Comparison of ENCODE assay signal across 14 cellular contexts in the genomic region with DNA sequence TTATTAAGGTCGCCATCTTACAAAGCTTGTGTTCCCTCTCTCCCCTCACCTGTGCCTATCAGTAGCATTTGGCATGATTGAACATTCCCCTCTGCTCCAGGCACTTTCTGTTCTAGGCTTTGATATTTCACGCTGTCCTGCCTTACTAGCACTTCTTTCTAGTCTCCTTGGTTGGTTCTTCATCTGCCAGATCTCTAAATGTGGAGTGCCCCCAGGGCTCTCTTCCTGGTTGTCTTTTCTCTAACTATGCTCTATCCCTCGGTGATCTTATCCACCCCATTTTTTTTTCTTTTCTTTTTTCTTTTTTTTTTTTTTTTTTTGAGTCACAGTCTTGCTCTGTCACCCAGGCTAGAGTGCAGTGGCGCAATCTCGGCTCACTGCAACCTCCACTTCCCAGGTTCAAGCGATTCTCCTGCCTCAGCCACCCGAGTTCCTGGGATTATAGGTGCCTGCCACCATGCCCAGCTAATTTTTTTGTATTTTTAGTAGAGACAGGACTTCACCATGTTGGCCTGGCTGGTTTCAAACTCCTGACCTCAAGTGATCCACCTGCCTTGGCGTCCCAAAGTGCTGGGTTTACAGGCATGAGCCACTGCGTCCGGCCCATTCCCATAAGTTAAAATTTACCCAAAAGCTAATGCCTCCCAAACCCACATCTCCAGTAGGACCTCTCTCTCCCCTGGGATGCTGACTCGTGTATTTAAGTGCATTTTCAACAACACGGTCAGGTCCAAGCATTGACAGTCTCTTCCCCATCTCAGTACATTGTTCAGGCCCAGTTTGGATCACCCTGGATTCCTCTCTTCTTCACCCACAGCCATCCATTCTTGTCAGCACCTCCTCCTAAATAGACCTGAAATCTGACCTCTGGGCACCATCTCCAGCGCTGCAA. TPM values are rescaled to one million over a fixed set of nuclear protein-coding genes. Genes with fewer than 3 reads are reported as not detected.
DNase-seq lines count a peak whose midpoint lies in the region; ATAC-seq and TF ChIP-seq lines count a peak whose summit lies in the region.
"Had no signal": no experiment of that assay in that cellular context is flagged by ENCODE, and none has a peak within 500 bp of the region (broad histone marks: within the 10 kb centered on the region; RNA-seq: fewer than 3 reads in every experiment).

No MANE protein-coding gene starts in this region.

- DNase-seq in activated CD4-positive, alpha-beta T cell treated with anti-CD3 and anti-CD28 coated beads, Interleukin-2, amount 10 ng/mL, durations not matched to agents 24 days and 14 days = no peak
- DNase-seq in activated CD4-positive, alpha-beta T cell treated with anti-CD3 and anti-CD28 coated beads, Interleukin-2, amount 50 U/mL, for 48 hours = no peak
- DNase-seq in adrenal gland (peak in 4 of 7 donors; percentile 38 to 59 (median 48)), nephron progenitor cell (no peak)
- no peak for DNase-seq in stimulated activated CD8-positive, alpha-beta memory T cell treated with anti-CD3 and anti-CD28 coated beads, Interleukin-4, amount 100 ng/mL, for 48 hours
- DNase-seq: activated CD8-positive, alpha-beta memory T cell treated with anti-CD3 and anti-CD28 coated beads, Interleukin-2, amount 50 U/mL, for 4 hours; NCI-H1436 treated with DMSO at 0.1 percent for 48 hours; NCI-H524; Peyer's patch had no signal

- H3K4me1 Mint-ChIP-seq in activated CD4-positive, alpha-beta T cell treated with anti-CD3 and anti-CD28 coated beads, Interleukin-2, amount 10 ng/mL, durations not matched to agents 24 days and 14 days = peaks cover 41% of the 10 kb centered on the region
- H3K4me1 Mint-ChIP-seq in nephron progenitor cell = peaks cover 37% of the 10 kb centered on the region

- H3K4me3 ChIP-seq in HEK293 (ENCODE audit: low read depth, low read length) (no peak overlapping the region), adrenal gland (no peak overlapping the region)
- H3K4me3 ChIP-seq: Peyer's patch, thyroid gland had no signal

- POLR2A ChIA-PET in HEK293 (lab: Yijun Ruan, JAX) = no interaction called here

- no peaks in the 10 kb centered on the region for H3K27me3 ChIP-seq in adrenal gland
- H3K27me3 ChIP-seq: Peyer's patch, thyroid gland had no signal

- H3K27ac Mint-ChIP-seq in activated CD4-positive, alpha-beta T cell treated with anti-CD3 and anti-CD28 coated beads, Interleukin-2, amount 10 ng/mL, durations not matched to agents 24 days and 14 days = peak overlapping the region; percentile 75
- H3K27ac Mint-ChIP-seq in nephron progenitor cell = peak overlapping the region; percentile 90

- TF ChIP-seq POLR2A in adrenal gland (IDR thresholded peaks at IDR 0.05) = no peak

- TF ChIP-seq CTCF in HEK293 (tag by site-specific recombination; IDR thresholded peaks at IDR 0.05) = no peak
- TF ChIP-seq CTCF in adrenal gland (IDR thresholded peaks at IDR 0.05) = no peak
- TF ChIP-seq CTCF in nephron progenitor cell (IDR thresholded peaks at IDR 0.05) = no peak

- peaks cover 45% of the 10 kb centered on the region for H3K36me3 Mint-ChIP-seq in activated CD4-positive, alpha-beta T cell treated with anti-CD3 and anti-CD28 coated beads, Interleukin-2, amount 10 ng/mL, durations not matched to agents 24 days and 14 days (ENCODE audit: low read depth)
- H3K36me3 Mint-ChIP-seq in nephron progenitor cell (ENCODE audit: low read depth) = peaks cover 67% of the 10 kb centered on the region

- no peaks in the 10 kb centered on the region for H3K27me3 Mint-ChIP-seq in activated CD4-positive, alpha-beta T cell treated with anti-CD3 and anti-CD28 coated beads, Interleukin-2, amount 10 ng/mL, durations not matched to agents 24 days and 14 days
- no peaks in the 10 kb centered on the region for H3K27me3 Mint-ChIP-seq in nephron progenitor cell (ENCODE audit: low read depth, poor library complexity)

- intact Hi-C loops in activated CD4-positive, alpha-beta T cell treated with anti-CD3 and anti-CD28 coated beads, Interleukin-2, amount 10 ng/mL, durations not matched to agents 24 days and 14 days (cut with micrococcal nuclease) = no loop called here
- intact Hi-C loops in adrenal gland (cut with DNase I) = no loop called here

- H3K4me1 ChIP-seq in HEK293 (ENCODE audit: control insufficient read depth, insufficient read depth, low read length) (no peaks in the 10 kb centered on the region), adrenal gland (replicated peaks in 1 of 2) (peaks cover 4 to 7% of the 10 kb centered on the region in 2 donors)

- H3K9me3 Mint-ChIP-seq in activated CD4-positive, alpha-beta T cell treated with anti-CD3 and anti-CD28 coated beads, Interleukin-2, amount 10 ng/mL, durations not matched to agents 24 days and 14 days = no peaks in the 10 kb centered on the region
- no peaks in the 10 kb centered on the region for H3K9me3 Mint-ChIP-seq in nephron progenitor cell

- H3K36me3 ChIP-seq in HEK293 (ENCODE audit: control insufficient read depth in 2 of 2, insufficient read depth in 1 of 2, low read length in 2 of 2) (peaks cover 15 to 54% of the 10 kb centered on the region in 2 experiments), adrenal gland (replicated peaks in 1 of 2) (no peaks in the 10 kb centered on the region)
- H3K36me3 ChIP-seq: Peyer's patch, thyroid gland had no signal

- CTCF ChIA-PET in HEK293 (lab: Yijun Ruan, JAX) = no interaction called here

- no peaks in the 10 kb centered on the region for H3K9me3 ChIP-seq in HEK293 (ENCODE audit: control insufficient read depth, insufficient read depth, low read depth, low read length)
- H3K9me3 ChIP-seq in adrenal gland (replicated peaks in 1 of 3) = no peaks in the 10 kb centered on the region
- H3K9me3 ChIP-seq: Peyer's patch, thyroid gland had no signal

- ATAC-seq in HG03159 (IDR thresholded peaks at IDR 0.05; ENCODE audit: unreplicated experiment) = no peak
- no peak for ATAC-seq in HG02610 (IDR thresholded peaks at IDR 0.05; ENCODE audit: unreplicated experiment)

- 0 out of 2 replicates have a peak overlapping the region, but pooled peaks have one; percentile 22 for H3K27ac ChIP-seq in HEK293 (ENCODE audit: extremely low read depth, low read depth, low read length)
- H3K27ac ChIP-seq in adrenal gland = peak overlapping the region; percentile 1 to 57 (median 47)
- H3K27ac ChIP-seq: Peyer's patch, thyroid gland had no signal

- 64 to 70% (median 68%) methylated on average over 11 to 13 of the region's 13 CpGs for WGBS in adrenal gland, 4 donors

- peak overlapping the region; percentile 36 for H3K4me3 Mint-ChIP-seq in activated CD4-positive, alpha-beta T cell treated with anti-CD3 and anti-CD28 coated beads, Interleukin-2, amount 10 ng/mL, durations not matched to agents 24 days and 14 days
- H3K4me3 Mint-ChIP-seq in nephron progenitor cell = no peak overlapping the region

TF ChIP-seq in HEK293, 187 proteins besides CTCF, POLR2A, EP300 and RAD21:
- TF ChIP-seq PRDM1 (tag by site-specific recombination; IDR thresholded peaks at IDR 0.05) (0 out of 2 replicates have a peak, but pooled peaks have one; percentile 13), ZNF211 (tag by site-specific recombination; IDR thresholded peaks at IDR 0.05; ENCODE audit: low read depth) (no peak)

RNA-seq across cellular contexts. Expression of gene NUSAP1, which starts 5.2 kb away (rescaled TPM):
- 115 and 116 TPM in 2 replicates for total RNA-seq in activated CD4-positive, alpha-beta T cell treated with anti-CD3 and anti-CD28 coated beads, Interleukin-2, amount 10 ng/mL, durations not matched to agents 24 days and 14 days
- 10 to 100 TPM in 7 of 8 donors, 1 to 10 TPM in 1; 6.5 to 74.3 (median 27.7) TPM for total RNA-seq in adrenal gland
- polyA plus RNA-seq in adrenal gland = 10 to 100 TPM; 12.8 to 19.5 (median 18.6) TPM

RNA-seq across cellular contexts. Expression of gene OIP5, which starts 5.5 kb away (rescaled TPM):
- 15.8 and 21.0 TPM in 2 replicates for total RNA-seq in activated CD4-positive, alpha-beta T cell treated with anti-CD3 and anti-CD28 coated beads, Interleukin-2, amount 10 ng/mL, durations not matched to agents 24 days and 14 days
- total RNA-seq in adrenal gland = 1 to 10 TPM in 7 of 8 donors, under 1 TPM in 1; 0.28 to 8.2 (median 2.7) TPM
- polyA plus RNA-seq in adrenal gland = 1 to 10 TPM in 2 of 3 donors, under 1 TPM in 1; 0.57 to 1.9 (median 1.1) TPM
- total RNA-seq: mesenteric fat pad had no signal

Comparison
In these comparisons a context has a peak if more than half of its experiments do, and no peak if none do; other contexts are left out.
1. DNase-seq: peak in adrenal gland (4 of 7); none in activated CD4-positive, alpha-beta T cell treated with anti-CD3 and anti-CD28 coated beads, Interleukin-2, amount 10 ng/mL, durations not matched to agents 24 days and 14 days (single experiment), activated CD4-positive, alpha-beta T cell treated with anti-CD3 and anti-CD28 coated beads, Interleukin-2, amount 50 U/mL, for 48 hours (0 of 2), nephron progenitor cell (single experiment) and stimulated activated CD8-positive, alpha-beta memory T cell treated with anti-CD3 and anti-CD28 coated beads, Interleukin-4, amount 100 ng/mL, for 48 hours (single experiment).